Comparison of ENCODE assay signal across 16 cellular contexts in the genomic region with DNA sequence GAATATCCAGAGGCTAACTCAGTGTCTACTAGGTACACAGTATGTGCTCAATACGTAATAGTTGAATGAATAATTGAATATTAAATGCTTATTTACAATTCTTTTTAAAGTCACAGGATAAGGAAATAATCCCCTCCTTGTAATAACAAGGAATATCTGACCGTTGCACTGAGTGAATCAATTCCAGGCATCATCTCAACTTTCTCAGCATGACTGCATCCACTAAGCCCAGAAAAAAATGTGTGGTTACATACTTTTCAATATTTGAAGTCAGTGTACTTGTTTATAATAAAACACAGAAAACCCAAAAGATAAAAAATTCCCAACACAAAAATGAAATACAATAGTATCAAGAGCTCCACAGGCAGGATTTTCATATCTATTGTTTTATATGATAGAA.
DNase-seq lines count a peak whose midpoint lies in the region; TF ChIP-seq lines count a peak whose summit lies in the region.
"Had no signal": no experiment of that assay in that cellular context is flagged by ENCODE, and none has a peak within 500 bp of the region (broad histone marks: within the 10 kb centered on the region; RNA-seq: fewer than 3 reads in every experiment).

No MANE protein-coding gene starts in this region.

- in situ Hi-C loops in ACHN (cut with HindIII; ENCODE audit: low pct_ligation_motif_present, low pct_unique_long_range_greater_than_20kb, low sequenced_read_pairs): no loop called here
- in situ Hi-C loops in transverse colon (cut with MboI; ENCODE audit: low pct_ligation_motif_present in 1 of 4, low pct_unique_long_range_greater_than_20kb in 1 of 4, low sequenced_read_pairs in 3 of 4): no loop called here

- 50 to 76% methylated on average over 2 of the region's 2 CpGs for WGBS in transverse colon (ENCODE audit: low coverage in 1 of 2), 2 donors
- WGBS in tibial nerve, 2 donors: 50 to 61% methylated on average over 2 of the region's 2 CpGs

- peaks cover 33% of the 10 kb centered on the region for H3K4me1 Mint-ChIP-seq in chondrocyte (ENCODE audit: low read depth)
- H3K4me1 Mint-ChIP-seq: neural progenitor cell had no signal

- H3K9me3 ChIP-seq in transverse colon (no peaks in the 10 kb centered on the region), tibial nerve (no peaks in the 10 kb centered on the region)
- H3K9me3 ChIP-seq: BE2C, lower lobe of right lung, SJCRH30 had no signal

- TF ChIP-seq EP300 in transverse colon (IDR thresholded peaks at IDR 0.05; ENCODE audit: low read depth): no peak
- no peak for TF ChIP-seq EP300 in tibial nerve (IDR thresholded peaks at IDR 0.05)

- H3K36me3 ChIP-seq in transverse colon (no peaks in the 10 kb centered on the region), tibial nerve (no peaks in the 10 kb centered on the region)
- H3K36me3 ChIP-seq: BE2C, lower lobe of right lung, neural progenitor cell, SJCRH30 had no signal

- H3K4me3 ChIP-seq in transverse colon (no peak overlapping the region), tibial nerve (no peak overlapping the region)
- H3K4me3 ChIP-seq: lower lobe of right lung, neural progenitor cell, SJCRH30 had no signal

- H3K27me3 Mint-ChIP-seq in chondrocyte (ENCODE audit: low read depth): no peaks in the 10 kb centered on the region

- no peak for TF ChIP-seq CTCF in chondrocyte (IDR thresholded peaks at IDR 0.05)
- no peak for TF ChIP-seq CTCF in transverse colon (IDR thresholded peaks at IDR 0.05)
- TF ChIP-seq CTCF in tibial nerve (IDR thresholded peaks at IDR 0.05): no peak

- H3K27ac Mint-ChIP-seq in chondrocyte (ENCODE audit: unreplicated experiment): peak overlapping the region; percentile 94
- H3K27ac Mint-ChIP-seq: activated CD8-positive, alpha-beta T cell treated with anti-CD3 and anti-CD28 coated beads, Interleukin-2, amount 10 ng/mL, durations not matched to agents 7 days and 5 days; neural progenitor cell had no signal

- H3K27ac ChIP-seq in transverse colon (no peak overlapping the region), tibial nerve (peak overlapping the region in 1 of 4 donors; percentile 81)
- H3K27ac ChIP-seq: neural progenitor cell, SJCRH30 had no signal

- H3K4me3 Mint-ChIP-seq in chondrocyte (ENCODE audit: unreplicated experiment): no peak overlapping the region
- H3K4me3 Mint-ChIP-seq: activated CD8-positive, alpha-beta T cell treated with anti-CD3 and anti-CD28 coated beads, Interleukin-2, amount 10 ng/mL, durations not matched to agents 7 days and 5 days; neural progenitor cell had no signal

- peaks cover 6% of the 10 kb centered on the region for H3K36me3 Mint-ChIP-seq in chondrocyte (ENCODE audit: low read depth)
- H3K36me3 Mint-ChIP-seq: neural progenitor cell had no signal

- intact Hi-C loops in transverse colon (cut with DNase I; ENCODE audit: low total_unique reads): no loop called here

- DNase-seq in ACHN: peak; percentile 10
- peak; percentile 40 for DNase-seq in HS-5 (ENCODE audit: low read depth)
- no peak for DNase-seq in chondrocyte (ENCODE audit: low spot score)
- peak; percentile 50 for DNase-seq in myocyte (ENCODE audit: low read depth)
- DNase-seq in transverse colon: no peak
- no peak for DNase-seq in activated gamma-delta T cell treated with Interleukin-2 at 50 U/mL for 16 hours
- no peak for DNase-seq in tibial nerve (ENCODE audit: low spot score in 2 of 2)
- DNase-seq in SKM-1 (lab: John Stamatoyannopoulos, UW; ENCODE audit: unreplicated experiment): no peak
- DNase-seq: activated CD8-positive, alpha-beta T cell treated with anti-CD3 and anti-CD28 coated beads, Interleukin-2, amount 10 ng/mL, durations not matched to agents 7 days and 5 days; activated gamma-delta T cell; BE2C; cerebellar nuclear complex; lower lobe of right lung; SJCRH30; substantia nigra had no signal

- H3K4me1 ChIP-seq in transverse colon (no peaks in the 10 kb centered on the region), tibial nerve (peaks cover 0 to 11% (median 0%) of the 10 kb centered on the region in 4 donors)
- H3K4me1 ChIP-seq: BE2C, lower lobe of right lung, neural progenitor cell, SJCRH30 had no signal

- no peak for TF ChIP-seq POLR2A in transverse colon (IDR thresholded peaks at IDR 0.05)
- TF ChIP-seq POLR2A in tibial nerve (IDR thresholded peaks at IDR 0.05): no peak

- no peaks in the 10 kb centered on the region for H3K27me3 ChIP-seq in transverse colon
- H3K27me3 ChIP-seq in tibial nerve: no peaks in the 10 kb centered on the region
- H3K27me3 ChIP-seq: BE2C, neural progenitor cell, SJCRH30 had no signal

- H3K9me3 Mint-ChIP-seq in chondrocyte (ENCODE audit: low read depth): peaks cover 30% of the 10 kb centered on the region

Comparison
In these comparisons a context has a peak if more than half of its experiments do, and no peak if none do; other contexts are left out.
1. DNase-seq: peak in ACHN (single experiment), HS-5 (single experiment) and myocyte (single experiment); none in chondrocyte (single experiment), transverse colon (single experiment), activated gamma-delta T cell treated with Interleukin-2 at 50 U/mL for 16 hours (single experiment), tibial nerve (0 of 2) and SKM-1 (single experiment).